21 cellular contexts compared by ENCODE assay signal in the genomic region with DNA sequence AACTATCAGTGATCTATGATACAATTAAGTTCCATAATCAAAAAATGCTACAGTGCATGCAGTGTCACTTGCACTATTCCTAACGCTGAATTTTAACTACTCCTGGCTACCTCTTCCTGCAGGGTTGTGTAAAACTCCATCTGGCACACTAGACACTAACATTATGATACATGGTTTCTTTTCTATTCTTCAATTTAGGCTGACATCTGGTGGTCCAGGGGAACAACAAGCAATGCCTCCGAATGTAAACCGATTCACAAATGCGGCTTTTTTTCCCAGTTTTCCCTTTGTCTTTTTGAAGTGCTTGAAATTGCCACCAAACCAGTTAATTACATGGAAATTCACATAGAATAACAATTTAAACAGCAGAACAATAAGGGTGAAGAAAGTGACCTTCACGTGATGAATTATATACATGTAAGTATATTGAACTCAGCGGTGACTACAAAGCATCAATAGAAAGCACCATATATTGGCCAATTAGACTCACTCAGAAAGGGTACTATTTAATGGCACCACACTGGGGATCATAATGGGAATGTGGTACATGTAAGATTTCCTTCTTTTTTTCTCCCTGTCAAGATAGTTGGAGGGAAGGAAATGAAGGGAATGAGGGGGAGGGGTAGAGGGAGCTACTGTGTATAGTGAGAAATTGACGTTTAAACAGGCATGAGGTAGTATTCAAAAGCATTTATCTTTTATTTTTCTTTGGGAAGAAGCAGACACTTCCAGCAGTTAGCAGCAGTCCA.
DNase-seq lines count a peak whose midpoint lies in the region; ATAC-seq and TF ChIP-seq lines count a peak whose summit lies in the region.
"Had no signal": no experiment of that assay in that cellular context is flagged by ENCODE, and none has a peak within 500 bp of the region (broad histone marks: within the 10 kb centered on the region; RNA-seq: fewer than 3 reads in every experiment).

No MANE protein-coding gene starts in this region.

- peak overlapping the region; percentile 4 for H3K27ac Mint-ChIP-seq in neural crest cell (ENCODE audit: unreplicated experiment)
- H3K27ac Mint-ChIP-seq in activated naive CD8-positive, alpha-beta T cell treated with anti-CD3 and anti-CD28 coated beads for 36 hours = no peak overlapping the region
- H3K27ac Mint-ChIP-seq: activated CD8-positive, alpha-beta T cell treated with anti-CD3 and anti-CD28 coated beads for 36 hours; IgD-negative memory B cell had no signal

- peak overlapping the region; percentile 39 for H3K4me3 Mint-ChIP-seq in neural crest cell
- H3K4me3 Mint-ChIP-seq in activated naive CD8-positive, alpha-beta T cell treated with anti-CD3 and anti-CD28 coated beads for 36 hours = no peak overlapping the region
- H3K4me3 Mint-ChIP-seq: activated CD8-positive, alpha-beta T cell treated with anti-CD3 and anti-CD28 coated beads for 36 hours; IgD-negative memory B cell had no signal

- ATAC-seq in HG03139 (IDR thresholded peaks at IDR 0.05; ENCODE audit: unreplicated experiment) = no peak
- ATAC-seq: activated CD8-positive, alpha-beta T cell treated with anti-CD3 and anti-CD28 coated beads for 36 hours; Panc1; right cardiac atrium had no signal

- H3K4me1 Mint-ChIP-seq in neural crest cell = peaks cover 31% of the 10 kb centered on the region
- no peaks in the 10 kb centered on the region for H3K4me1 Mint-ChIP-seq in activated naive CD8-positive, alpha-beta T cell treated with anti-CD3 and anti-CD28 coated beads for 36 hours

- peak; percentile 48 for DNase-seq in NCI-H1092 treated with DMSO at 0.1 percent for 48 hours (lab: John Stamatoyannopoulos, UW)
- DNase-seq in NCI-H1092 (lab: John Stamatoyannopoulos, UW) = no peak
- DNase-seq in NCI-H2081 (lab: John Stamatoyannopoulos, UW) = peak; percentile 74 to 90
- DNase-seq in SK-N-DZ (ENCODE audit: low spot score) = peak; percentile 81
- no peak for DNase-seq in neural crest cell (ENCODE audit: low read depth, low spot score)
- DNase-seq in activated naive CD8-positive, alpha-beta T cell treated with anti-CD3 and anti-CD28 coated beads for 36 hours = no peak
- no peak for DNase-seq in stimulated activated CD4-positive, alpha-beta T cell treated with anti-CD3 and anti-CD28 coated beads, Interleukin-15, amount 100 ng/mL, for 24 hours
- DNase-seq: activated CD4-positive, CD25-positive, alpha-beta regulatory T cell; activated CD8-positive, alpha-beta T cell treated with anti-CD3 and anti-CD28 coated beads for 36 hours; activated gamma-delta T cell treated with Interleukin-2 at 50 U/mL for 16 hours; AML-193; amniotic stem cell; caudate nucleus; foreskin melanocyte; kidney; MM.1S; right cardiac atrium; substantia nigra had no signal

- TF ChIP-seq CTCF in neural crest cell (conservative IDR thresholded peaks at IDR 0.05) = no peak

- H3K27me3 Mint-ChIP-seq in neural crest cell (ENCODE audit: low read depth) = no peaks in the 10 kb centered on the region
- peaks cover 12% of the 10 kb centered on the region for H3K27me3 Mint-ChIP-seq in activated naive CD8-positive, alpha-beta T cell treated with anti-CD3 and anti-CD28 coated beads for 36 hours

- H3K36me3 Mint-ChIP-seq in neural crest cell (ENCODE audit: low read depth) = no peaks in the 10 kb centered on the region
- H3K36me3 Mint-ChIP-seq in activated naive CD8-positive, alpha-beta T cell treated with anti-CD3 and anti-CD28 coated beads for 36 hours = no peaks in the 10 kb centered on the region
- H3K36me3 Mint-ChIP-seq: IgD-negative memory B cell had no signal

- peaks cover 3% of the 10 kb centered on the region for H3K9me3 Mint-ChIP-seq in neural crest cell
- H3K9me3 Mint-ChIP-seq in activated naive CD8-positive, alpha-beta T cell treated with anti-CD3 and anti-CD28 coated beads for 36 hours = no peaks in the 10 kb centered on the region
- H3K9me3 Mint-ChIP-seq: activated CD8-positive, alpha-beta T cell treated with anti-CD3 and anti-CD28 coated beads for 36 hours; IgD-negative memory B cell had no signal

Comparison
In these comparisons a context has a peak if more than half of its experiments do, and no peak if none do; other contexts are left out.
1. DNase-seq: peak in NCI-H1092 treated with DMSO at 0.1 percent for 48 hours (single experiment), NCI-H2081 (2 of 2) and SK-N-DZ (single experiment); none in NCI-H1092 (single experiment), neural crest cell (single experiment), activated naive CD8-positive, alpha-beta T cell treated with anti-CD3 and anti-CD28 coated beads for 36 hours (single experiment) and stimulated activated CD4-positive, alpha-beta T cell treated with anti-CD3 and anti-CD28 coated beads, Interleukin-15, amount 100 ng/mL, for 24 hours (single experiment).